In genomic region chr15:35691176-35691761, GRCh38 we compare ENCODE assay signal across 1 cellular context.
TF ChIP-seq lines count a peak whose summit lies in the region.

No MANE protein-coding gene starts in this region.

TF ChIP-seq in GM23338, 12 proteins besides CTCF, POLR2A, EP300 and RAD21 (continued from another document):
- no peak for TF ChIP-seq ZNF462 (CRISPR knock-in tag; IDR thresholded peaks at IDR 0.05)
- no peak for TF ChIP-seq ETS1 (IDR thresholded peaks at IDR 0.05)
- TF ChIP-seq ZNF331 (CRISPR knock-in tag; IDR thresholded peaks at IDR 0.05; ENCODE audit: low read depth), result no peak
- no peak for TF ChIP-seq NANOG (IDR thresholded peaks at IDR 0.05; ENCODE audit: borderline replicate concordance)
